Comparison of ENCODE assay signal across 21 cellular contexts in the genomic region with DNA sequence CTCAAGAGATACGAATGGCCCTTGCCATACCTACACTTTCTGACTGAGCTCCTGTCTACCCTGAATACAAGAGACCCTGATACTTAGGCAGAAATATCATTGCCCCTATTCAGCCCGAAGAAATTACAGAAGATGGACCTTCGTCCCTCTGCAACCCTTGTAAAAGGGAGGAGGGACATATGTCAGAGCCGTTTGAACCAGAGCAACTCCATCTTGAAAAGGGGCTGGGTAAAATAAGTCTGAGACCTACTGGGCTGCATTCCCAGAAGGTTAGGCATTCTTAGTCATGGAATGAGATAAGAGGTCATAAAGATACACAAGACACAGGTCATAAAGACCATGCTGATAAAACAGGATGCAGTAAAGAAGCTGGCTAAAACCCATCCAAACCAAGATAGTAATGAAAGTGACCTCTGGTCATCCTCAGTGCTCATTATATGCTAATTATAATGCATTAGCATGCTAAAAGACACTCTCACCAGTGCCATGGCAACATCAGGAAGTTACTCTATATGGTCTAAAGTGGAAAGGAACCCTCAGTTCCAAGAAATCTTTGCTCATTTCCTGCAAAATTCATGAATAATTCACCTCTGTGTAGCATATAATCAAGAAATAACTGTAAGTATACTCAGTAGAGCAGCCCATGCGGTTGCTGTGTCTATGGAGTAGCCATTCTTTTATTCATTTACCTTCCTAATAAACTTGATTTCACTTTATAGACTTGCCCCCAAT.
"Had no signal": no experiment of that assay in that cellular context is flagged by ENCODE, and none has a peak within 500 bp of the region (broad histone marks: within the 10 kb centered on the region; RNA-seq: fewer than 3 reads in every experiment).

No MANE protein-coding gene starts in this region.

- H3K27ac Mint-ChIP-seq: activated CD4-positive, alpha-beta memory T cell treated with anti-CD3 and anti-CD28 coated beads, Interleukin-2, amount 10 ng/mL, durations not matched to agents 7 days and 5 days; activated naive CD4-positive, alpha-beta T cell treated with anti-CD3 and anti-CD28 coated beads, Interleukin-2, amount 50 U/mL, for 72 hours; endodermal cell had no signal

- ATAC-seq: foreskin keratinocyte, left lobe of liver, psoas muscle, upper lobe of right lung had no signal

- H3K27ac ChIP-seq: cardiac muscle cell, foreskin keratinocyte, psoas muscle, skin epidermis, upper lobe of right lung, WERI-Rb-1 had no signal

- H3K9me3 ChIP-seq: psoas muscle, upper lobe of right lung had no signal

- H3K4me3 Mint-ChIP-seq: activated CD4-positive, alpha-beta memory T cell treated with anti-CD3 and anti-CD28 coated beads, Interleukin-2, amount 10 ng/mL, durations not matched to agents 7 days and 5 days; endodermal cell; neural crest cell had no signal

- H3K4me1 Mint-ChIP-seq: neural crest cell had no signal

- H3K27me3 ChIP-seq: cardiac muscle cell, upper lobe of right lung had no signal

- FAIRE-seq: keratinocyte had no signal

- DNase-seq: activated CD4-positive, alpha-beta memory T cell treated with anti-CD3 and anti-CD28 coated beads, Interleukin-2, amount 10 ng/mL, durations not matched to agents 7 days and 5 days; activated CD4-positive, alpha-beta T cell treated with anti-CD3 and anti-CD28 coated beads for 48 hours; activated CD8-positive, alpha-beta memory T cell treated with anti-CD3 and anti-CD28 coated beads, Interleukin-2, amount 50 U/mL, for 48 hours; activated gamma-delta T cell treated with Interleukin-2 at 50 U/mL for 16 hours; amniotic stem cell; endodermal cell; foreskin keratinocyte; glutamatergic neuron; hypothalamus; psoas muscle; right cardiac atrium; stimulated activated CD4-positive, alpha-beta T cell treated with anti-CD3 and anti-CD28 coated beads, Interleukin-4, amount 100 ng/mL, for 1 hour; SW 1271; upper lobe of right lung; WERI-Rb-1 had no signal

- H3K4me1 ChIP-seq: foreskin keratinocyte, upper lobe of right lung had no signal

- H3K27me3 Mint-ChIP-seq: activated CD4-positive, alpha-beta memory T cell treated with anti-CD3 and anti-CD28 coated beads, Interleukin-2, amount 10 ng/mL, durations not matched to agents 7 days and 5 days had no signal

- H3K36me3 ChIP-seq: cardiac muscle cell, upper lobe of right lung, WERI-Rb-1 had no signal

- H3K4me3 ChIP-seq: cardiac muscle cell, psoas muscle, skin epidermis, upper lobe of right lung had no signal

- H3K9me3 Mint-ChIP-seq: activated naive CD4-positive, alpha-beta T cell treated with anti-CD3 and anti-CD28 coated beads, Interleukin-2, amount 50 U/mL, for 72 hours had no signal
